Comparison of ENCODE assay signal across 29 cellular contexts in genomic region chr1:30914931-30915330, GRCh38. TPM values are rescaled to one million over a fixed set of nuclear protein-coding genes. Genes with fewer than 3 reads are reported as not detected.
DNase-seq lines count a peak whose midpoint lies in the region; ATAC-seq, FAIRE-seq and TF ChIP-seq lines count a peak whose summit lies in the region.
"Had no signal": no experiment of that assay in that cellular context is flagged by ENCODE, and none has a peak within 500 bp of the region (broad histone marks: within the 10 kb centered on the region; RNA-seq: fewer than 3 reads in every experiment).

No MANE protein-coding gene starts in this region.

- POLR2A ChIA-PET in HEK293 (lab: Yijun Ruan, JAX), result interaction anchor here (1.4 kb wide), 1 partner anchor 135 kb away, joined by 4 read pairs; no protein-coding TSS in a partner anchor

- no peak overlapping the region for H3K4me3 ChIP-seq in BLaER1 treated with 17β-estradiol and CSF1 and Interleukin-3, amounts not matched to agents 10 nM and 100 nM
- H3K4me3 ChIP-seq in HEK293 (ENCODE audit: low read depth, low read length) (no peak overlapping the region), kidney (ENCODE audit: low read length in 2 of 2) (no peak overlapping the region)
- H3K4me3 ChIP-seq: A549 had no signal

- peak overlapping the region in 4 of 11 experiments; percentile 84 to 91 (median 86); a peak in 5 of 22 replicates for H3K9ac ChIP-seq in BLaER1 treated with 17β-estradiol and CSF1 and Interleukin-3, amounts not matched to agents 10 nM and 100 nM
- no peak overlapping the region for H3K9ac ChIP-seq in kidney (ENCODE audit: low read length in 2 of 2)
- H3K9ac ChIP-seq: KMS-11 had no signal

- no peaks in the 10 kb centered on the region for H3K36me3 ChIP-seq in BLaER1 treated with 17β-estradiol and CSF1 and Interleukin-3, amounts not matched to agents 10 nM and 100 nM
- H3K36me3 ChIP-seq in HEK293 (ENCODE audit: control insufficient read depth in 2 of 2, insufficient read depth in 1 of 2, low read length in 2 of 2) (no peaks in the 10 kb centered on the region), kidney (ENCODE audit: control insufficient read depth in 1 of 2, insufficient read depth in 2 of 2, low read length in 2 of 2) (no peaks in the 10 kb centered on the region)

- H3K9me3 ChIP-seq in BLaER1 treated with 17β-estradiol and CSF1 and Interleukin-3, amounts not matched to agents 10 nM and 100 nM (replicated peaks in 1 of 11), result no peaks in the 10 kb centered on the region
- no peaks in the 10 kb centered on the region for H3K9me3 ChIP-seq in HEK293 (ENCODE audit: control insufficient read depth, insufficient read depth, low read depth, low read length)
- no peaks in the 10 kb centered on the region for H3K9me3 ChIP-seq in kidney (ENCODE audit: control insufficient read depth in 1 of 2, low read length in 2 of 2)
- H3K9me3 ChIP-seq: A549 had no signal

- no peak for TF ChIP-seq CTCF in HEK293 (tag by site-specific recombination; IDR thresholded peaks at IDR 0.05)
- no peak for TF ChIP-seq CTCF in kidney (IDR thresholded peaks at IDR 0.05; ENCODE audit: borderline replicate concordance, extremely low read depth, insufficient read depth)

- FAIRE-seq in kidney (lab: Jason Lieb, UNC), result no peak
- FAIRE-seq: A549, GM12892, GM19239, H54 had no signal

- H4K20me1 ChIP-seq in BLaER1 treated with 17β-estradiol and CSF1 and Interleukin-3, amounts not matched to agents 10 nM and 100 nM, result peaks cover 0 to 24% (median 0%) of the 10 kb centered on the region in 11 experiments; a peak in 8 of 22 replicates

- H3K27me3 ChIP-seq in BLaER1 treated with 17β-estradiol and CSF1 and Interleukin-3, amounts not matched to agents 10 nM and 100 nM, result peaks cover 0 to 25% (median 13%) of the 10 kb centered on the region in 11 experiments; a peak in 16 of 22 replicates

- peak overlapping the region in 7 of 11 experiments; percentile 85 to 99 (median 96); a peak in 12 of 22 replicates for H3K27ac ChIP-seq in BLaER1 treated with 17β-estradiol and CSF1 and Interleukin-3, amounts not matched to agents 10 nM and 100 nM
- H3K27ac ChIP-seq in HEK293 (ENCODE audit: extremely low read depth, low read depth, low read length) (no peak overlapping the region), kidney (ENCODE audit: low read depth in 2 of 2, low read length in 2 of 2) (no peak overlapping the region)
- H3K27ac ChIP-seq: A549, KMS-11 had no signal

- CTCF ChIA-PET in HEK293 (lab: Yijun Ruan, JAX), result interaction anchor here (0.6 to 7.7 kb wide), 6 partner anchors 14 to 426 kb away, joined by 3 to 434 read pairs (median 8); no protein-coding TSS in a partner anchor

- intact Hi-C loops in kidney (cut with DNase I) (no loop called here), posterior vena cava (cut with DNase I) (loop anchor here (5.0 kb wide), 2 partner anchors 133 to 193 kb away; partner anchors contain the start of gene MATN1 (in 2 of the 2))

- peak; percentile 35 for DNase-seq in kidney
- DNase-seq in posterior vena cava (ENCODE audit: low spot score), result peak; percentile 46
- no peak for DNase-seq in DMS79 treated with DMSO at 0.1 percent for 48 hours (lab: John Stamatoyannopoulos, UW)
- DNase-seq: AML-193; C1 segment of cervical spinal cord; CD4-positive, alpha-beta memory T cell; COR-L47; DND-41; MM.1S; NCI-H1048; NCI-H1417; NCI-H1694; NCI-H2029 treated with DMSO at 0.1 percent for 48 hours; NCI-H226; NCI-H510A; NCI-H69; RPMI8226; SHP77 had no signal

- ATAC-seq in HG03159 (IDR thresholded peaks at IDR 0.05; ENCODE audit: unreplicated experiment), result no peak
- ATAC-seq in GM21526 (IDR thresholded peaks at IDR 0.05; ENCODE audit: low FRiP score, unreplicated experiment), result no peak
- ATAC-seq in HG03432 (IDR thresholded peaks at IDR 0.05; ENCODE audit: unreplicated experiment), result no peak
- ATAC-seq: A549 had no signal

- H3K4me2 ChIP-seq in BLaER1 treated with 17β-estradiol and CSF1 and Interleukin-3, amounts not matched to agents 10 nM and 100 nM, result peak overlapping the region in 5 of 11 experiments; percentile 92 to 99 (median 98); a peak in 9 of 22 replicates
- H3K4me2 ChIP-seq: A549, KMS-11 had no signal

- H3K4me1 ChIP-seq in BLaER1 treated with 17β-estradiol and CSF1 and Interleukin-3, amounts not matched to agents 10 nM and 100 nM, result peaks cover 26 to 100% (median 69%) of the 10 kb centered on the region in 10 experiments
- H3K4me1 ChIP-seq in HEK293 (ENCODE audit: control insufficient read depth, insufficient read depth, low read length), result peaks cover 3% of the 10 kb centered on the region; the same call in 1 of the 2 replicates
- no peaks in the 10 kb centered on the region for H3K4me1 ChIP-seq in kidney (ENCODE audit: control insufficient read depth in 1 of 2, insufficient read depth in 1 of 2, low read depth in 1 of 2, low read length in 2 of 2)
- H3K4me1 ChIP-seq: A549 had no signal

TF ChIP-seq in HEK293, 187 proteins besides CTCF, POLR2A, EP300 and RAD21 (continues in another document):
- TF ChIP-seq PRDM1 (tag by site-specific recombination; IDR thresholded peaks at IDR 0.05), result peak; percentile 5; the same call in 1 of the 2 replicates
- no peak for TF ChIP-seq PRDM4 (tag by site-specific recombination; IDR thresholded peaks at IDR 0.05)
- TF ChIP-seq ZNF26 (tag by site-specific recombination; IDR thresholded peaks at IDR 0.05), result no peak
- no peak for TF ChIP-seq ZNF132 (tag by site-specific recombination; IDR thresholded peaks at IDR 0.05; ENCODE audit: borderline replicate concordance)
- TF ChIP-seq ZNF274 (IDR thresholded peaks at IDR 0.05; ENCODE audit: low read length), result no peak
- TF ChIP-seq ZNF274 (tag by site-specific recombination; IDR thresholded peaks at IDR 0.05; ENCODE audit: borderline replicate concordance), result no peak
- TF ChIP-seq ZNF214 (tag by site-specific recombination; IDR thresholded peaks at IDR 0.05; ENCODE audit: borderline replicate concordance), result no peak
- TF ChIP-seq ZNF768 (tag by site-specific recombination; IDR thresholded peaks at IDR 0.05), result no peak
- TF ChIP-seq ZNF23 (tag by site-specific recombination; IDR thresholded peaks at IDR 0.05; ENCODE audit: borderline replicate concordance), result no peak
- TF ChIP-seq ZNF843 (tag by site-specific recombination; IDR thresholded peaks at IDR 0.05), result no peak
- no peak for TF ChIP-seq ZNF624 (tag by site-specific recombination; IDR thresholded peaks at IDR 0.05)
- no peak for TF ChIP-seq ATF2 (tag by site-specific recombination; IDR thresholded peaks at IDR 0.05; ENCODE audit: low read depth)
- peak; percentile 97 for TF ChIP-seq WT1 (tag by site-specific recombination; IDR thresholded peaks at IDR 0.05)
- peak; percentile 70 for TF ChIP-seq ZNF341 (tag by site-specific recombination; IDR thresholded peaks at IDR 0.05; ENCODE audit: low read depth)
- no peak for TF ChIP-seq ZNF391 (tag by site-specific recombination; IDR thresholded peaks at IDR 0.05; ENCODE audit: borderline replicate concordance, low read depth)
- no peak for TF ChIP-seq ZNF211 (tag by site-specific recombination; IDR thresholded peaks at IDR 0.05; ENCODE audit: low read depth)
- no peak for TF ChIP-seq ZNF530 (tag by site-specific recombination; IDR thresholded peaks at IDR 0.05; ENCODE audit: low read depth)
- no peak for TF ChIP-seq EGR2 (tag by site-specific recombination; IDR thresholded peaks at IDR 0.05; ENCODE audit: low read depth)
- TF ChIP-seq ZNF394 (tag by site-specific recombination; IDR thresholded peaks at IDR 0.05; ENCODE audit: borderline replicate concordance), result peak; percentile 76; the same call in 1 of the 2 replicates
- no peak for TF ChIP-seq HOXC10 (CRISPR knock-in tag; IDR thresholded peaks at IDR 0.05)

RNA-seq across cellular contexts. Expression of gene SDC3, which starts 6.4 kb away (rescaled TPM):
- total RNA-seq in kidney (58.7 TPM), posterior vena cava (10 to 100 TPM; 47.1 to 59.8 TPM)
- polyA plus RNA-seq in kidney (ENCODE audit: insufficient read depth, low read depth, low replicate concordance), result 11.0 TPM
- polyA plus RNA-seq: CD4-positive, alpha-beta memory T cell; IgD-negative memory B cell had no signal

Comparison
In these comparisons a context has a peak if more than half of its experiments do, and no peak if none do; other contexts are left out.
1. H3K27ac ChIP-seq: peak in BLaER1 treated with 17β-estradiol and CSF1 and Interleukin-3, amounts not matched to agents 10 nM and 100 nM (7 of 11); none in HEK293 (single experiment) and kidney (0 of 2).